Comparison of ENCODE assay signal across 3 cellular contexts in the genomic region with DNA sequence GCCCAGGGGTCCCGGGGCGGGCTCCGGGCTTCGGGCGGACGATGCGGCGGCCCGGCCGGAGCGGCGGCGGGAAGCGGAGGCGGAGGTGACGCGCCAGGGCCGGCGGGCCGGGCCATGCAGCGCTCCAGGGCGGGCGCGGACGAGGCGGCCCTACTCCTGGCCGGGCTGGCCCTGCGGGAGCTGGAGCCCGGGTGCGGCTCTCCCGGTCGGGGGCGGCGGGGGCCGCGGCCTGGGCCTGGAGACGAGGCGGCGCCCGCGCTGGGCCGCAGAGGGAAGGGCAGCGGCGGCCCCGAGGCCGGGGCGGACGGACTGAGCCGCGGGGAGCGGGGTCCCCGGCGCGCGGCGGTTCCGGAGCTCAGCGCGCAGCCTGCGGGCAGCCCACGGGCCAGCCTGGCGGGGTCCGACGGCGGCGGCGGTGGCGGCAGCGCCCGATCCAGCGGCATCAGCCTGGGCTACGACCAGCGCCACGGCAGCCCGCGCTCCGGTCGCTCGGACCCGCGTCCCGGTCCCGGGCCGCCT.
TF ChIP-seq lines count a peak whose summit lies in the region.

No MANE protein-coding gene starts in this region.

TF ChIP-seq in GM23338, 12 proteins besides CTCF, POLR2A, EP300 and RAD21 (continues in another document):
- TF ChIP-seq, protein P1, sequence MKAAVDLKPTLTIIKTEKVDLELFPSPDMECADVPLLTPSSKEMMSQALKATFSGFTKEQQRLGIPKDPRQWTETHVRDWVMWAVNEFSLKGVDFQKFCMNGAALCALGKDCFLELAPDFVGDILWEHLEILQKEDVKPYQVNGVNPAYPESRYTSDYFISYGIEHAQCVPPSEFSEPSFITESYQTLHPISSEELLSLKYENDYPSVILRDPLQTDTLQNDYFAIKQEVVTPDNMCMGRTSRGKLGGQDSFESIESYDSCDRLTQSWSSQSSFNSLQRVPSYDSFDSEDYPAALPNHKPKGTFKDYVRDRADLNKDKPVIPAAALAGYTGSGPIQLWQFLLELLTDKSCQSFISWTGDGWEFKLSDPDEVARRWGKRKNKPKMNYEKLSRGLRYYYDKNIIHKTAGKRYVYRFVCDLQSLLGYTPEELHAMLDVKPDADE (IDR thresholded peaks at IDR 0.05) = no peak
- TF ChIP-seq JUNB (IDR thresholded peaks at IDR 0.05; ENCODE audit: unreplicated experiment) (no peak), ZNF331 (CRISPR knock-in tag; IDR thresholded peaks at IDR 0.05; ENCODE audit: low read depth) (no peak), NANOG (IDR thresholded peaks at IDR 0.05; ENCODE audit: borderline replicate concordance) (no peak), POLR2AphosphoS5 (IDR thresholded peaks at IDR 0.05; ENCODE audit: low read depth) (no peak), ZNF114 (CRISPR knock-in tag; IDR thresholded peaks at IDR 0.05) (no peak), EZH2 (IDR thresholded peaks at IDR 0.05; ENCODE audit: low read depth, unreplicated experiment) (no peak), EZH2phosphoT487 (IDR thresholded peaks at IDR 0.05; ENCODE audit: unreplicated experiment) (no peak)
- TF ChIP-seq, protein P2, sequence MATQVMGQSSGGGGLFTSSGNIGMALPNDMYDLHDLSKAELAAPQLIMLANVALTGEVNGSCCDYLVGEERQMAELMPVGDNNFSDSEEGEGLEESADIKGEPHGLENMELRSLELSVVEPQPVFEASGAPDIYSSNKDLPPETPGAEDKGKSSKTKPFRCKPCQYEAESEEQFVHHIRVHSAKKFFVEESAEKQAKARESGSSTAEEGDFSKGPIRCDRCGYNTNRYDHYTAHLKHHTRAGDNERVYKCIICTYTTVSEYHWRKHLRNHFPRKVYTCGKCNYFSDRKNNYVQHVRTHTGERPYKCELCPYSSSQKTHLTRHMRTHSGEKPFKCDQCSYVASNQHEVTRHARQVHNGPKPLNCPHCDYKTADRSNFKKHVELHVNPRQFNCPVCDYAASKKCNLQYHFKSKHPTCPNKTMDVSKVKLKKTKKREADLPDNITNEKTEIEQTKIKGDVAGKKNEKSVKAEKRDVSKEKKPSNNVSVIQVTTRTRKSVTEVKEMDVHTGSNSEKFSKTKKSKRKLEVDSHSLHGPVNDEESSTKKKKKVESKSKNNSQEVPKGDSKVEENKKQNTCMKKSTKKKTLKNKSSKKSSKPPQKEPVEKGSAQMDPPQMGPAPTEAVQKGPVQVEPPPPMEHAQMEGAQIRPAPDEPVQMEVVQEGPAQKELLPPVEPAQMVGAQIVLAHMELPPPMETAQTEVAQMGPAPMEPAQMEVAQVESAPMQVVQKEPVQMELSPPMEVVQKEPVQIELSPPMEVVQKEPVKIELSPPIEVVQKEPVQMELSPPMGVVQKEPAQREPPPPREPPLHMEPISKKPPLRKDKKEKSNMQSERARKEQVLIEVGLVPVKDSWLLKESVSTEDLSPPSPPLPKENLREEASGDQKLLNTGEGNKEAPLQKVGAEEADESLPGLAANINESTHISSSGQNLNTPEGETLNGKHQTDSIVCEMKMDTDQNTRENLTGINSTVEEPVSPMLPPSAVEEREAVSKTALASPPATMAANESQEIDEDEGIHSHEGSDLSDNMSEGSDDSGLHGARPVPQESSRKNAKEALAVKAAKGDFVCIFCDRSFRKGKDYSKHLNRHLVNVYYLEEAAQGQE (IDR thresholded peaks at IDR 0.05; ENCODE audit: unreplicated experiment) = no peak

TF ChIP-seq in GM12878, 131 proteins besides CTCF, POLR2A, EP300 and RAD21:
- no peak for TF ChIP-seq STAT1 (conservative IDR thresholded peaks at IDR 0.05)
- peak; percentile 30 for TF ChIP-seq SUZ12 (IDR thresholded peaks at IDR 0.05; ENCODE audit: unreplicated experiment)

TF ChIP-seq in GM12891, 5 proteins besides CTCF, POLR2A, EP300 and RAD21:
- no peak for TF ChIP-seq POU2F2 (IDR thresholded peaks at IDR 0.05; ENCODE audit: low read depth, low read length)
- no peak for TF ChIP-seq PAX5 (IDR thresholded peaks at IDR 0.05; ENCODE audit: insufficient read depth, low read length, severe bottlenecking)
- no peak for TF ChIP-seq SPI1 (IDR thresholded peaks at IDR 0.05; ENCODE audit: low read depth, low read length)
- no peak for TF ChIP-seq POLR2AphosphoS5 (IDR thresholded peaks at IDR 0.05; ENCODE audit: low read depth, low read length)
- no peak for TF ChIP-seq TAF1 (IDR thresholded peaks at IDR 0.05; ENCODE audit: low read depth, low read length)
